In genomic region chr7:47531584-47532492, GRCh38 we compare ENCODE assay signal across 15 cellular contexts.
"Had no signal": no experiment of that assay in that cellular context is flagged by ENCODE, and none has a peak within 500 bp of the region (broad histone marks: within the 10 kb centered on the region; RNA-seq: fewer than 3 reads in every experiment).

No MANE protein-coding gene starts in this region.

- H3K27ac ChIP-seq: dorsolateral prefrontal cortex, gastroesophageal sphincter, pancreas, tibial nerve had no signal

- H3K27me3 Mint-ChIP-seq: T-cell had no signal

- H3K4me1 Mint-ChIP-seq: T-cell had no signal

- ATAC-seq: activated CD4-positive, CD25-positive, alpha-beta regulatory T cell treated with anti-CD3 and anti-CD28 coated beads, Interleukin-2, amount 50 U/mL, for 24 hours; gastroesophageal sphincter; left lobe of liver; pancreas; T-cell had no signal

- H3K27me3 ChIP-seq: pancreas, tibial nerve had no signal

- DNase-seq: activated CD4-positive, alpha-beta T cell treated with anti-CD3 and anti-CD28 coated beads, Interleukin-2, amount 50 U/mL, for 1 hour; activated CD8-positive, alpha-beta memory T cell treated with anti-CD3 and anti-CD28 coated beads for 24 hours; activated naive CD4-positive, alpha-beta T cell; erythroblast; mesendoderm; stimulated activated CD4-positive, alpha-beta T cell treated with anti-CD3 and anti-CD28 coated beads, Interleukin-2, amount 100 ng/mL, for 48 hours; stimulated activated naive CD4-positive, alpha-beta T cell; T-cell; T-helper 9 cell had no signal

- H3K4me3 Mint-ChIP-seq: T-cell had no signal

- H3K36me3 ChIP-seq: pancreas had no signal

- H3K9me3 ChIP-seq: gastroesophageal sphincter, pancreas, tibial nerve had no signal

- H3K4me3 ChIP-seq: dorsolateral prefrontal cortex, gastroesophageal sphincter, tibial nerve had no signal

- H3K27ac Mint-ChIP-seq: T-cell had no signal

- H3K36me3 Mint-ChIP-seq: T-cell had no signal
